In the genomic region with DNA sequence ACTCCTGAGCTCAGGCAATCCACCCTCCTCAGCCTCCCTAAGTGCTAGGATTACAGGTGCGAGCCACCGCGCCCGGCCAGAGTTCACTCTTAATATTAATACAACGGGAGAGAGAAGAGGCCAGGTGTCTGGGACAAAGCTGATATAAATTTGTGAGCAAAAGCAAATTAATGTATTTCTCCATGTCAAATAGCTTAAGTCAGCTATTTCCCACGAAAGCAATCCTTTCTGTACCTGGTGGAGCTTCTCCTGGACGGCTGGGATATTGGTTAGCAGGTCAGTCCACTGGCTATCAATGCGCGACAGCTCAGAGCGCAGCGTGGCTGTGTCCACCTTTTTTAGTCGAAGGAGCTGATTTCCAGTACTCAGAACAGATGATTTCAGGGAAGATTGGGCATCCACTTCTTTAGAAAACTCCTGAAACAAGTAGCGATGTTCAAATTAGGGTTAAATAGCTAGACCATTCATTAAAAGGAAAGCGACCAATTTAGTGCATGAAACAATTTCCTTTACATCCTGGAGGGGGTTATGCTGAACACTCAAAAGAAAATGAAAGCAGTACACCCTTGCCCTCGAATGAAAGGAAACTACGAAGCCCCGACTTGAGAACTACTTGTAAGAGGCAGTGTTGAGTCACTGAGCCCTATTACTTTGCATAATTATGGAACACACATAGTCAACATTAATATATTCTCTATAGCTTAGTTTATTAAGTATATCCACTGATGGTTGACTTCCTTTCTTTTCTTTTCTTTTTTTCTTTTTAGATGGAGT, we compare ENCODE assay signal across 12 cellular contexts.
A peak's percentile ranks its signal among the peaks of the same experiment; 100 is the strongest.
DNase-seq lines count a peak whose midpoint lies in the region; ATAC-seq lines count a peak whose summit lies in the region.
"Had no signal": no experiment of that assay in that cellular context is flagged by ENCODE, and none has a peak within 500 bp of the region (broad histone marks: within the 10 kb centered on the region; RNA-seq: fewer than 3 reads in every experiment).

No MANE protein-coding gene starts in this region.

- DNase-seq in SJSA1 (ENCODE audit: low read depth in 1 of 2, low spot score in 2 of 2) (no peak), nucleus accumbens (lab: John Stamatoyannopoulos, UW) (no peak), hypothalamus (lab: John Stamatoyannopoulos, UW) (no peak)
- peak; percentile 1 for DNase-seq in activated naive CD8-positive, alpha-beta T cell treated with anti-CD3 and anti-CD28 coated beads, Interleukin-2, amount 50 U/mL, for 16 hours (ENCODE audit: low read depth, low spot score)
- DNase-seq: activated effector memory CD4-positive, alpha-beta T cell treated with Interleukin-2 at 50 U/mL for 16 hours; effector CD4-positive, alpha-beta T cell; hippocampal formation; NCI-H2171 had no signal

- H3K4me3 ChIP-seq in ACC112 (ENCODE audit: low read depth, low read length): no peak overlapping the region
- no peak overlapping the region for H3K4me3 ChIP-seq in SJSA1
- no peak overlapping the region for H3K4me3 ChIP-seq in mesodermal cell (ENCODE audit: extremely low read depth, insufficient read depth, low read length, poor library complexity, severe bottlenecking)

- H3K27me3 ChIP-seq in ACC112 (ENCODE audit: insufficient read depth, low read length) (no peaks in the 10 kb centered on the region), SJSA1 (replicated peaks) (no peaks in the 10 kb centered on the region)

- WGBS in mesodermal cell (ENCODE audit: insufficient coverage in 2 of 2), 2 experiments: 98 to 99% methylated on average over 8 to 9 of the region's 17 CpGs

- no peak overlapping the region for H2AFZ ChIP-seq in ACC112 (ENCODE audit: low read length, unreplicated experiment)

- H3K9me3 ChIP-seq in SJSA1 (replicated peaks): no peaks in the 10 kb centered on the region
- no peaks in the 10 kb centered on the region for H3K9me3 ChIP-seq in mesodermal cell (ENCODE audit: control insufficient read depth, low read length)

- H3K4me1 ChIP-seq in ACC112 (ENCODE audit: control insufficient read depth, insufficient read depth, low read length, unreplicated experiment) (peaks cover 15% of the 10 kb centered on the region), SJSA1 (replicated peaks) (peaks cover 11% of the 10 kb centered on the region), mesodermal cell (ENCODE audit: control insufficient read depth, insufficient read depth, low read length, poor library complexity, severe bottlenecking) (peaks cover 3% of the 10 kb centered on the region)

- H3K79me2 ChIP-seq in ACC112 (ENCODE audit: control insufficient read depth, insufficient read depth, low read length, unreplicated experiment): no peaks in the 10 kb centered on the region

- peak overlapping the region; percentile 73 for H3K27ac ChIP-seq in ACC112 (ENCODE audit: low read depth, low read length)
- H3K27ac ChIP-seq in SJSA1: peak overlapping the region; percentile 65
- H3K27ac ChIP-seq in mesodermal cell (ENCODE audit: low read depth, low read length, severe bottlenecking): peak overlapping the region; percentile 93

- no peak for ATAC-seq in GM18868 (IDR thresholded peaks at IDR 0.05; ENCODE audit: unreplicated experiment)
- ATAC-seq in GM19328 (IDR thresholded peaks at IDR 0.05; ENCODE audit: unreplicated experiment): no peak

- peaks cover 12% of the 10 kb centered on the region; the same call in 1 of the 2 replicates for H3K36me3 ChIP-seq in ACC112 (ENCODE audit: insufficient read depth, low read length)
- peaks cover 37% of the 10 kb centered on the region for H3K36me3 ChIP-seq in SJSA1
- peaks cover 61% of the 10 kb centered on the region for H3K36me3 ChIP-seq in mesodermal cell (ENCODE audit: control insufficient read depth, insufficient read depth, low read length)
